29 cellular contexts compared by ENCODE assay signal in the genomic region with DNA sequence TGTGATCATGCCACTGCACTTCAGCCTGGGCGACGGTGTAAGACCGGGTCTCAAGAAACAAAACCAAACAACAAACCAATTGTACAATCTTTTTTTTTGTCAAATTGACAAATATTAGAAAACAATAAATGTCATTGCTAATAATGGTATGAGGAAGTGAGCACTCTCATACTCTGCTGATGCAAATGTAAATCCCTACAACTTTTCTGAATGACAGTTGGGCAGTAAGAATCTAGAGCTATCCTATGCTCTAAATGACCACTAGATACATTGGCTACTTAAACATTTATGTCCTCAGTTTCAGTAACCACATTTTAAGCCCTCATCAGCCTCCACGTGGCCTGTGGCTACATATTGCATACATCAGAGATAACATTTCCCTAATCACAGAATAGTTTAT.
DNase-seq lines count a peak whose midpoint lies in the region; ATAC-seq and TF ChIP-seq lines count a peak whose summit lies in the region.
"Had no signal": no experiment of that assay in that cellular context is flagged by ENCODE, and none has a peak within 500 bp of the region (broad histone marks: within the 10 kb centered on the region; RNA-seq: fewer than 3 reads in every experiment).

No MANE protein-coding gene starts in this region.

- H3K4me3 Mint-ChIP-seq in stimulated activated memory B cell treated with anti-CD40 and anti-IgM and Interleukin-4, amounts not matched to agents 10 μg/mL and 1 μg/mL and 100 μg/mL, for 72 hours, result no peak overlapping the region
- H3K4me3 Mint-ChIP-seq in activated naive CD4-positive, alpha-beta T cell treated with anti-CD3 and anti-CD28 coated beads, Interleukin-2, amount 10 ng/mL, durations not matched to agents 7 days and 5 days, result no peak overlapping the region
- H3K4me3 Mint-ChIP-seq in type B pancreatic cell, result no peak overlapping the region
- H3K4me3 Mint-ChIP-seq: activated naive CD8-positive, alpha-beta T cell treated with anti-CD3 and anti-CD28 coated beads, Interleukin-2, amount 50 U/mL, for 24 hours; nephron; T-helper 1 cell treated with Interleukin-12 subunit alpha and Interleukin-12 subunit beta and Interleukin-4 antibody, amounts not matched to agents 30 μg/mL and 1 μg/mL, for 36 hours had no signal

- H3K27ac Mint-ChIP-seq in stimulated activated memory B cell treated with anti-CD40 and anti-IgM and Interleukin-4, amounts not matched to agents 10 μg/mL and 1 μg/mL and 100 μg/mL, for 72 hours, result no peak overlapping the region
- H3K27ac Mint-ChIP-seq in activated naive CD4-positive, alpha-beta T cell treated with anti-CD3 and anti-CD28 coated beads, Interleukin-2, amount 10 ng/mL, durations not matched to agents 7 days and 5 days, result no peak overlapping the region
- H3K27ac Mint-ChIP-seq in type B pancreatic cell, result no peak overlapping the region
- H3K27ac Mint-ChIP-seq: activated naive CD8-positive, alpha-beta T cell treated with anti-CD3 and anti-CD28 coated beads, Interleukin-2, amount 50 U/mL, for 24 hours; nephron; T-helper 1 cell treated with Interleukin-12 subunit alpha and Interleukin-12 subunit beta and Interleukin-4 antibody, amounts not matched to agents 30 μg/mL and 1 μg/mL, for 36 hours had no signal

- H3K9me3 ChIP-seq in mucosa of descending colon, result no peaks in the 10 kb centered on the region
- H3K9me3 ChIP-seq: BLaER1 treated with 17β-estradiol and CSF1 and Interleukin-3, amounts not matched to agents 10 nM and 100 nM; MG63; SK-N-SH had no signal

- DNase-seq in pons (ENCODE audit: low spot score) (no peak), mucosa of descending colon (no peak), type B pancreatic cell (ENCODE audit: extremely low spot score, unreplicated experiment) (no peak)
- no peak for DNase-seq in activated naive CD4-positive, alpha-beta T cell treated with anti-CD3 and anti-CD28 coated beads, Interleukin-2, amount 10 ng/mL, durations not matched to agents 7 days and 5 days
- DNase-seq: activated CD4-positive, alpha-beta T cell treated with anti-CD3 and anti-CD28 coated beads, Interleukin-2, amount 50 U/mL, for 48 hours; activated naive CD8-positive, alpha-beta T cell treated with anti-CD3 and anti-CD28 coated beads, Interleukin-2, amount 50 U/mL, for 24 hours; activated T-cell treated with anti-CD3 and anti-CD28 coated beads, Interleukin-2, amount 50 U/mL, for 48 hours; caudate nucleus; DMS153; effector CD8-positive, alpha-beta T cell; GM23248; hippocampal formation; MG63; NCI-H1417; NCI-H2081; NCI-H2227 treated with DMSO at 0.1 percent for 48 hours; NCI-H526 treated with DMSO at 0.1 percent for 48 hours; PC-9; SK-N-SH; stimulated activated naive CD8-positive, alpha-beta T cell treated with anti-CD3 and anti-CD28 coated beads, Interleukin-15, Interleukin-2, amounts not matched to agents 100 U/mL and 50 U/mL, for 24 hours had no signal

- no peaks in the 10 kb centered on the region for H3K4me1 ChIP-seq in mucosa of descending colon (ENCODE audit: low read depth)
- H3K4me1 ChIP-seq: BLaER1 treated with 17β-estradiol and CSF1 and Interleukin-3, amounts not matched to agents 10 nM and 100 nM had no signal

- H3K27me3 Mint-ChIP-seq in stimulated activated memory B cell treated with anti-CD40 and anti-IgM and Interleukin-4, amounts not matched to agents 10 μg/mL and 1 μg/mL and 100 μg/mL, for 72 hours, result no peaks in the 10 kb centered on the region
- no peaks in the 10 kb centered on the region for H3K27me3 Mint-ChIP-seq in activated naive CD4-positive, alpha-beta T cell treated with anti-CD3 and anti-CD28 coated beads, Interleukin-2, amount 10 ng/mL, durations not matched to agents 7 days and 5 days
- no peaks in the 10 kb centered on the region for H3K27me3 Mint-ChIP-seq in type B pancreatic cell
- H3K27me3 Mint-ChIP-seq: activated naive CD8-positive, alpha-beta T cell treated with anti-CD3 and anti-CD28 coated beads, Interleukin-2, amount 50 U/mL, for 24 hours had no signal

- peaks cover 4% of the 10 kb centered on the region for H3K36me3 Mint-ChIP-seq in stimulated activated memory B cell treated with anti-CD40 and anti-IgM and Interleukin-4, amounts not matched to agents 10 μg/mL and 1 μg/mL and 100 μg/mL, for 72 hours
- no peaks in the 10 kb centered on the region for H3K36me3 Mint-ChIP-seq in activated naive CD4-positive, alpha-beta T cell treated with anti-CD3 and anti-CD28 coated beads, Interleukin-2, amount 10 ng/mL, durations not matched to agents 7 days and 5 days
- H3K36me3 Mint-ChIP-seq in type B pancreatic cell, result peaks cover 4% of the 10 kb centered on the region

- CTCF ChIA-PET in activated naive CD4-positive, alpha-beta T cell treated with anti-CD3 and anti-CD28 coated beads, Interleukin-2, amount 10 ng/mL, durations not matched to agents 7 days and 5 days (lab: Charles Lee), result no interaction called here

- ATAC-seq in GM19351 (IDR thresholded peaks at IDR 0.05; ENCODE audit: unreplicated experiment) (peak; percentile 73), HG02798 (IDR thresholded peaks at IDR 0.05; ENCODE audit: poor library complexity, unreplicated experiment) (peak; percentile 47), HG03342 (IDR thresholded peaks at IDR 0.05; ENCODE audit: unreplicated experiment) (peak; percentile 72), mucosa of descending colon (no peak)
- peak; percentile 60 for ATAC-seq in stimulated activated memory B cell treated with anti-CD40 and anti-IgM and Interleukin-4, amounts not matched to agents 10 μg/mL and 1 μg/mL and 100 μg/mL, for 72 hours
- ATAC-seq: activated naive CD8-positive, alpha-beta T cell treated with anti-CD3 and anti-CD28 coated beads, Interleukin-2, amount 50 U/mL, for 24 hours; left lobe of liver; stimulated activated naive CD8-positive, alpha-beta T cell treated with anti-CD3 and anti-CD28 coated beads, Interleukin-15, Interleukin-2, amounts not matched to agents 100 U/mL and 50 U/mL, for 24 hours had no signal

- intact Hi-C loops in mucosa of descending colon (cut with DNase I, micrococcal nuclease), result no loop called here

- TF ChIP-seq CTCF in mucosa of descending colon (IDR thresholded peaks at IDR 0.05) (no peak), type B pancreatic cell (conservative IDR thresholded peaks at IDR 0.05) (no peak)

- H3K4me3 ChIP-seq in mucosa of descending colon, result no peak overlapping the region
- H3K4me3 ChIP-seq: BLaER1 treated with 17β-estradiol and CSF1 and Interleukin-3, amounts not matched to agents 10 nM and 100 nM; coronary artery; GM23248; MG63; PC-9 had no signal

- H3K4me1 Mint-ChIP-seq in stimulated activated memory B cell treated with anti-CD40 and anti-IgM and Interleukin-4, amounts not matched to agents 10 μg/mL and 1 μg/mL and 100 μg/mL, for 72 hours, result no peaks in the 10 kb centered on the region
- no peaks in the 10 kb centered on the region for H3K4me1 Mint-ChIP-seq in activated naive CD4-positive, alpha-beta T cell treated with anti-CD3 and anti-CD28 coated beads, Interleukin-2, amount 10 ng/mL, durations not matched to agents 7 days and 5 days
- no peaks in the 10 kb centered on the region for H3K4me1 Mint-ChIP-seq in type B pancreatic cell (ENCODE audit: unreplicated experiment)
- H3K4me1 Mint-ChIP-seq: activated naive CD8-positive, alpha-beta T cell treated with anti-CD3 and anti-CD28 coated beads, Interleukin-2, amount 50 U/mL, for 24 hours; nephron had no signal

- no peaks in the 10 kb centered on the region for H3K36me3 ChIP-seq in mucosa of descending colon (ENCODE audit: low read depth)
- H3K36me3 ChIP-seq: BLaER1 treated with 17β-estradiol and CSF1 and Interleukin-3, amounts not matched to agents 10 nM and 100 nM; MG63 had no signal

- no peaks in the 10 kb centered on the region for H3K9me3 Mint-ChIP-seq in stimulated activated memory B cell treated with anti-CD40 and anti-IgM and Interleukin-4, amounts not matched to agents 10 μg/mL and 1 μg/mL and 100 μg/mL, for 72 hours
- H3K9me3 Mint-ChIP-seq in activated naive CD4-positive, alpha-beta T cell treated with anti-CD3 and anti-CD28 coated beads, Interleukin-2, amount 10 ng/mL, durations not matched to agents 7 days and 5 days, result no peaks in the 10 kb centered on the region
- no peaks in the 10 kb centered on the region for H3K9me3 Mint-ChIP-seq in type B pancreatic cell
- H3K9me3 Mint-ChIP-seq: T-helper 1 cell treated with Interleukin-12 subunit alpha and Interleukin-12 subunit beta and Interleukin-4 antibody, amounts not matched to agents 30 μg/mL and 1 μg/mL, for 36 hours had no signal
